8 cellular contexts compared by ENCODE assay signal in the genomic region with DNA sequence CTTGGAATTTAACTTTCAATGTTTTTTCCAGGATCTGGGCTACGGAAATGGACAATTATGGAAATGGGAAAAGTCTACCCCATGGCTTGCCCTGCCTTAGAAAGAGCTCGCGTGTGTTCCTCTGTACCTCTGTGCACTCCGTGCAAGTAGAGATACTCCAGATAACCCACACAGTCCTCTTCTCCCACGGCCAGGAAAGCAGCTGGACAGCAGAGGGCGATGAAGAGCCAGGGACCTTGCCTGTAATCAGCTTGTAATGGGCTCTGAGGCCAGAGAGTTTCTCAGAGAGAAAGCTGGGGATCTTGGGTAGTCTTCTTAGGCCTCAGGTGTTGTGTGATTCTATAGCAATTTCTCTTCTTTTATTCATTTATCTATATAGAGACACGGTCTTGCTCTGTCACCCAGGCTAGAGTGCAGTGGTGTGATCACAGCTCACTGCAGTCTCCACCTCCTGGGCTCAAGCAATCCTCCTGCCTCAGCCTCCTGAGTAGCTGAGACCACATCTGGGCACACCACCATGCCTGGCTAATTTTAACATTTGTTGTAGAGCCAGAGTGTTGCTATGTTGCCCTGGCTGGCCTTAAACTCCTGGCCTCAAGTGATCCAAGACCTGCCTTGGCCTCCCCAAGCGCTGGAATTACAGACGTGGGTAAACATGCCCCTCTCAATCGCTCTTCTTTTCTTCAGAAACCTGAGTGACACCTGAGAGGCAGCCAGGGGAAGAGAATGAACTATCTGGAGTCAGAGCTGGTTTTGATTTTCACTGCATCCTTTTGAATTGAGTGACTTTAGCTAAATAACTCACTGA. TPM values are rescaled to one million over a fixed set of nuclear protein-coding genes. Genes with fewer than 3 reads are reported as not detected.
DNase-seq lines count a peak whose midpoint lies in the region; ATAC-seq and TF ChIP-seq lines count a peak whose summit lies in the region.

No MANE protein-coding gene starts in this region.

- no peaks in the 10 kb centered on the region for H3K36me3 Mint-ChIP-seq in activated naive CD8-positive, alpha-beta T cell treated with anti-CD3 and anti-CD28 coated beads, Interleukin-2, amount 50 U/mL, for 24 hours (ENCODE audit: low read depth)

- H3K9me3 ChIP-seq in aorta (ENCODE audit: control insufficient read depth, low read length): no peaks in the 10 kb centered on the region

- H3K4me1 Mint-ChIP-seq in activated naive CD8-positive, alpha-beta T cell treated with anti-CD3 and anti-CD28 coated beads, Interleukin-2, amount 50 U/mL, for 24 hours: peaks cover 27% of the 10 kb centered on the region

- H3K4me1 ChIP-seq in aorta (ENCODE audit: control insufficient read depth in 1 of 2, insufficient read depth in 2 of 2, low read length in 2 of 2): peaks cover 2 to 3% of the 10 kb centered on the region in 2 donors

- no peak overlapping the region for H3K4me3 ChIP-seq in aorta (ENCODE audit: low read length in 2 of 2)

- H3K4me3 Mint-ChIP-seq in activated naive CD8-positive, alpha-beta T cell treated with anti-CD3 and anti-CD28 coated beads, Interleukin-2, amount 50 U/mL, for 24 hours: no peak overlapping the region

- peak; percentile 61 for TF ChIP-seq CTCF in GM12801 (IDR thresholded peaks at IDR 0.05; ENCODE audit: extremely low read depth, insufficient read length)

- no peaks in the 10 kb centered on the region for H3K36me3 ChIP-seq in aorta (ENCODE audit: control insufficient read depth in 1 of 2, insufficient read depth in 2 of 2, low read length in 1 of 2)

- H3K27ac Mint-ChIP-seq in activated naive CD8-positive, alpha-beta T cell treated with anti-CD3 and anti-CD28 coated beads, Interleukin-2, amount 50 U/mL, for 24 hours: no peak overlapping the region

- intact Hi-C loops in left cardiac atrium (cut with DNase I): loop anchor here (5.0 to 10.0 kb wide), 2 partner anchors 68 to 136 kb away; no protein-coding TSS in a partner anchor
- intact Hi-C loops in aorta (cut with DNase I): loop anchor here (1.0 kb wide), 2 partner anchors 65 to 66 kb away; no protein-coding TSS in a partner anchor

- H3K27me3 Mint-ChIP-seq in activated naive CD8-positive, alpha-beta T cell treated with anti-CD3 and anti-CD28 coated beads, Interleukin-2, amount 50 U/mL, for 24 hours: peaks cover 3% of the 10 kb centered on the region

- H3K27ac ChIP-seq in aorta (ENCODE audit: low read depth in 1 of 2, low read length in 2 of 2): peak overlapping the region in 1 of 2 donors; percentile 58

- DNase-seq in NCI-H146 treated with DMSO at 0.1 percent for 48 hours (lab: John Stamatoyannopoulos, UW; ENCODE audit: unreplicated experiment): peak; percentile 81
- DNase-seq in SW 1271 (lab: John Stamatoyannopoulos, UW): peak; percentile 21 to 82
- DNase-seq in activated naive CD8-positive, alpha-beta T cell treated with anti-CD3 and anti-CD28 coated beads, Interleukin-2, amount 50 U/mL, for 24 hours: peak; percentile 86
- peak; percentile 82 for DNase-seq in left cardiac atrium
- peak; percentile 71 for DNase-seq in renal cortical epithelial cell (ENCODE audit: low read depth)
- peak; percentile 89 to 95 for DNase-seq in aorta

- WGBS in aorta, 2 donors: 28 to 29% methylated on average over 10 of the region's 10 CpGs

- no peaks in the 10 kb centered on the region for H3K9me3 Mint-ChIP-seq in activated naive CD8-positive, alpha-beta T cell treated with anti-CD3 and anti-CD28 coated beads, Interleukin-2, amount 50 U/mL, for 24 hours

- peak; percentile 58 for ATAC-seq in activated naive CD8-positive, alpha-beta T cell treated with anti-CD3 and anti-CD28 coated beads, Interleukin-2, amount 50 U/mL, for 24 hours
- peak; percentile 39 to 44 for ATAC-seq in left cardiac atrium
- peak; percentile 68 for ATAC-seq in aorta (ENCODE audit: low FRiP score)
- ATAC-seq in GM21619 (IDR thresholded peaks at IDR 0.05; ENCODE audit: unreplicated experiment): no peak

- H3K27me3 ChIP-seq in aorta (ENCODE audit: control insufficient read depth in 1 of 2, insufficient read depth in 2 of 2, low read length in 1 of 2): no peaks in the 10 kb centered on the region

RNA-seq across cellular contexts. Expression of a gene that starts 2.3 kb away (rescaled TPM):
- total RNA-seq in left cardiac atrium: 10 to 100 TPM; 11.2 to 11.4 TPM
- total RNA-seq in renal cortical epithelial cell: 9.2 and 16.2 TPM in 2 replicates
- 10 to 100 TPM; 16.7 to 17.2 TPM for total RNA-seq in aorta
- polyA plus RNA-seq in aorta: 1 to 10 TPM; 2.9 to 5.3 TPM

RNA-seq across cellular contexts. Expression of a gene that starts 5.5 kb away (rescaled TPM):
- under 1 TPM in 1 of 2 donors, not detected in 1; 0.09 TPM for total RNA-seq in left cardiac atrium
- total RNA-seq in renal cortical epithelial cell: under 0.01 TPM in 1 of 2 replicates, not detected in the other
- not detected for total RNA-seq in aorta
- under 1 TPM in 1 of 2 donors, not detected in 1; under 0.01 TPM for polyA plus RNA-seq in aorta

RNA-seq across cellular contexts. Expression of a gene that starts 52.3 kb away (rescaled TPM):
- total RNA-seq in left cardiac atrium (10 to 100 TPM; 22.6 to 24.2 TPM), renal cortical epithelial cell (34.0 and 39.4 TPM in 2 replicates), aorta (10 to 100 TPM; 14.4 to 23.4 TPM)
- polyA plus RNA-seq in aorta: 10 to 100 TPM; 31.0 to 38.9 TPM
